ENCODE assay signal across 9 cellular contexts in genomic region chr21:44618504-44618903, GRCh38. TPM values are rescaled to one million over a fixed set of nuclear protein-coding genes. Genes with fewer than 3 reads are reported as not detected.
DNase-seq lines count a peak whose midpoint lies in the region; ATAC-seq and TF ChIP-seq lines count a peak whose summit lies in the region.
"Had no signal": no experiment of that assay in that cellular context is flagged by ENCODE, and none has a peak within 500 bp of the region (broad histone marks: within the 10 kb centered on the region; RNA-seq: fewer than 3 reads in every experiment).

No MANE protein-coding gene starts in this region.

- no peak overlapping the region for H3K23ac ChIP-seq in neuronal stem cell (ENCODE audit: low read depth, low read length, poor library complexity)

- CTCF ChIA-PET in activated CD8-positive, alpha-beta memory T cell treated with anti-CD3 and anti-CD28 coated beads, Interleukin-2, amount 10 ng/mL, durations not matched to agents 7 days and 5 days (lab: Charles Lee), result interaction anchor here (0.6 to 1.2 kb wide), 4 partner anchors 71 to 211 kb away, joined by 3 read pairs; no protein-coding TSS in a partner anchor

- no peak overlapping the region for H4K8ac ChIP-seq in neuronal stem cell (ENCODE audit: low read depth, low read length)

- no peak for TF ChIP-seq EP300 in gastroesophageal sphincter (IDR thresholded peaks at IDR 0.05)

- H2AK5ac ChIP-seq in neuronal stem cell (ENCODE audit: low read depth, low read length), result no peak overlapping the region

- peak; percentile 3 for ATAC-seq in activated CD8-positive, alpha-beta memory T cell treated with anti-CD3 and anti-CD28 coated beads, Interleukin-2, amount 10 ng/mL, durations not matched to agents 7 days and 5 days
- ATAC-seq in T-helper 17 cell (peak; percentile 39), gastroesophageal sphincter (peak; percentile 31)
- ATAC-seq in stimulated activated effector memory CD8-positive, alpha-beta T cell treated with anti-CD3 and anti-CD28 coated beads, Interleukin-12 subunit alpha, Interleukin-12 subunit beta, amount 100 ng/mL, for 72 hours, result peak; percentile 57

- H3K14ac ChIP-seq in neuronal stem cell (ENCODE audit: low read length), result no peak overlapping the region

- H3K4me1 Mint-ChIP-seq in activated CD8-positive, alpha-beta memory T cell treated with anti-CD3 and anti-CD28 coated beads, Interleukin-2, amount 10 ng/mL, durations not matched to agents 7 days and 5 days, result peaks cover 21% of the 10 kb centered on the region
- H3K4me1 Mint-ChIP-seq in T-helper 17 cell, result peaks cover 25% of the 10 kb centered on the region
- peaks cover 39% of the 10 kb centered on the region for H3K4me1 Mint-ChIP-seq in stimulated activated effector memory CD8-positive, alpha-beta T cell treated with anti-CD3 and anti-CD28 coated beads, Interleukin-12 subunit alpha, Interleukin-12 subunit beta, amount 100 ng/mL, for 72 hours

- WGBS in gastroesophageal sphincter (ENCODE audit: low coverage in 1 of 2), 2 donors, result 8% methylated on average over 3 of the region's 4 CpGs; no CpG with 5 or more reads in 1 of the 2 donors
- no CpG with 5 or more reads among the region's 4 CpGs for WGBS in neuronal stem cell (ENCODE audit: extremely low coverage in 2 of 2, insufficient read length in 2 of 2, insufficient replicate concordance in 1 of 2), 2 donors

- no peak overlapping the region for H3K27ac ChIP-seq in gastroesophageal sphincter
- H3K27ac ChIP-seq in neuronal stem cell (replicated peaks; ENCODE audit: low read length), result no peak overlapping the region

- H3K27ac Mint-ChIP-seq in activated CD8-positive, alpha-beta memory T cell treated with anti-CD3 and anti-CD28 coated beads, Interleukin-2, amount 10 ng/mL, durations not matched to agents 7 days and 5 days, result peak overlapping the region; percentile 82
- H3K27ac Mint-ChIP-seq in T-helper 17 cell, result peak overlapping the region; percentile 93
- peak overlapping the region; percentile 91 for H3K27ac Mint-ChIP-seq in stimulated activated effector memory CD8-positive, alpha-beta T cell treated with anti-CD3 and anti-CD28 coated beads, Interleukin-12 subunit alpha, Interleukin-12 subunit beta, amount 100 ng/mL, for 72 hours

- H3K36me3 ChIP-seq in gastroesophageal sphincter (no peaks in the 10 kb centered on the region), neuronal stem cell (replicated peaks in 1 of 2; ENCODE audit: control insufficient read depth in 2 of 2, insufficient read depth in 2 of 2, low read length in 2 of 2) (no peaks in the 10 kb centered on the region)

- no peak overlapping the region for H3K4me3 ChIP-seq in gastroesophageal sphincter
- no peak overlapping the region for H3K4me3 ChIP-seq in neuronal stem cell (ENCODE audit: low read length in 2 of 2)

- H3K4me1 ChIP-seq in gastroesophageal sphincter, result no peaks in the 10 kb centered on the region
- no peaks in the 10 kb centered on the region for H3K4me1 ChIP-seq in neuronal stem cell (ENCODE audit: control insufficient read depth in 2 of 2, insufficient read depth in 1 of 2, low read depth in 1 of 2, low read length in 2 of 2)

- H4K91ac ChIP-seq in neuronal stem cell (ENCODE audit: low read depth, low read length, poor library complexity), result no peak overlapping the region

- TF ChIP-seq CTCF in gastroesophageal sphincter (IDR thresholded peaks at IDR 0.05), result no peak

- H3K27me3 ChIP-seq in gastroesophageal sphincter (peaks cover 42% of the 10 kb centered on the region), neuronal stem cell (ENCODE audit: control insufficient read depth in 3 of 3, insufficient read depth in 3 of 3, low read depth in 1 of 3, low read length in 3 of 3) (no peaks in the 10 kb centered on the region)

- peak overlapping the region; percentile 25 for H3K4me3 Mint-ChIP-seq in activated CD8-positive, alpha-beta memory T cell treated with anti-CD3 and anti-CD28 coated beads, Interleukin-2, amount 10 ng/mL, durations not matched to agents 7 days and 5 days
- H3K4me3 Mint-ChIP-seq in T-helper 17 cell, result peak overlapping the region; percentile 76
- H3K4me3 Mint-ChIP-seq in stimulated activated effector memory CD8-positive, alpha-beta T cell treated with anti-CD3 and anti-CD28 coated beads, Interleukin-12 subunit alpha, Interleukin-12 subunit beta, amount 100 ng/mL, for 72 hours, result peak overlapping the region; percentile 51

- no peak overlapping the region for H3K18ac ChIP-seq in neuronal stem cell (ENCODE audit: low read length)

- H2BK5ac ChIP-seq in neuronal stem cell (ENCODE audit: low read length), result no peak overlapping the region

- no peak for DNase-seq in activated CD8-positive, alpha-beta memory T cell treated with anti-CD3 and anti-CD28 coated beads, Interleukin-2, amount 10 ng/mL, durations not matched to agents 7 days and 5 days
- no peak for DNase-seq in activated CD8-positive, alpha-beta memory T cell treated with anti-CD3 and anti-CD28 coated beads, Interleukin-2, amount 50 U/mL, for 4 hours
- DNase-seq in T-helper 17 cell, result no peak
- DNase-seq in stimulated activated effector memory CD8-positive, alpha-beta T cell treated with anti-CD3 and anti-CD28 coated beads, Interleukin-12 subunit alpha, Interleukin-12 subunit beta, amount 100 ng/mL, for 72 hours (ENCODE audit: low spot score in 2 of 2), result no peak
- DNase-seq in neuronal stem cell (ENCODE audit: low spot score), result no peak
- no peak for DNase-seq in NCI-H1694 (lab: John Stamatoyannopoulos, UW)
- DNase-seq in NOMO-1 (lab: John Stamatoyannopoulos, UW; ENCODE audit: unreplicated experiment in 2 of 2), result no peak

- H2BK120ac ChIP-seq in neuronal stem cell (ENCODE audit: low read depth, low read length), result no peak overlapping the region

- H2AFZ ChIP-seq in neuronal stem cell (ENCODE audit: low read length), result no peak overlapping the region

- peaks cover 20% of the 10 kb centered on the region for H3K9me3 Mint-ChIP-seq in activated CD8-positive, alpha-beta memory T cell treated with anti-CD3 and anti-CD28 coated beads, Interleukin-2, amount 10 ng/mL, durations not matched to agents 7 days and 5 days (ENCODE audit: low read depth)
- peaks cover 25% of the 10 kb centered on the region for H3K9me3 Mint-ChIP-seq in stimulated activated effector memory CD8-positive, alpha-beta T cell treated with anti-CD3 and anti-CD28 coated beads, Interleukin-12 subunit alpha, Interleukin-12 subunit beta, amount 100 ng/mL, for 72 hours

- H2BK12ac ChIP-seq in neuronal stem cell (ENCODE audit: low read length), result no peak overlapping the region

- peaks cover 2% of the 10 kb centered on the region for H3K9me3 ChIP-seq in T-helper 17 cell (ENCODE audit: control insufficient read depth, low read length, poor library complexity, severe bottlenecking)
- peaks cover 0 to 30% (median 0%) of the 10 kb centered on the region in 3 donors for H3K9me3 ChIP-seq in gastroesophageal sphincter
- H3K9me3 ChIP-seq in neuronal stem cell (replicated peaks in 1 of 2; ENCODE audit: control insufficient read depth in 2 of 2, insufficient read depth in 1 of 2, low read depth in 1 of 2, low read length in 2 of 2), result peaks cover 5% of the 10 kb centered on the region in 2 donors

- no peak overlapping the region for H3K4ac ChIP-seq in neuronal stem cell (ENCODE audit: low read length)

- no peak overlapping the region for H2BK15ac ChIP-seq in neuronal stem cell (ENCODE audit: low read length)

- no peak overlapping the region for H3K4me2 ChIP-seq in neuronal stem cell (ENCODE audit: insufficient read depth, low read length, poor library complexity, severe bottlenecking)

- no peak overlapping the region for H3K9ac ChIP-seq in neuronal stem cell (ENCODE audit: low read depth, low read length, poor library complexity)

- no peaks in the 10 kb centered on the region for H3K79me1 ChIP-seq in neuronal stem cell (ENCODE audit: low read depth, low read length)

- H3K36me3 Mint-ChIP-seq in activated CD8-positive, alpha-beta memory T cell treated with anti-CD3 and anti-CD28 coated beads, Interleukin-2, amount 10 ng/mL, durations not matched to agents 7 days and 5 days, result peaks cover 30% of the 10 kb centered on the region
- peaks cover 7% of the 10 kb centered on the region for H3K36me3 Mint-ChIP-seq in T-helper 17 cell (ENCODE audit: low read depth)
- no peaks in the 10 kb centered on the region for H3K36me3 Mint-ChIP-seq in stimulated activated effector memory CD8-positive, alpha-beta T cell treated with anti-CD3 and anti-CD28 coated beads, Interleukin-12 subunit alpha, Interleukin-12 subunit beta, amount 100 ng/mL, for 72 hours

- H3K27me3 Mint-ChIP-seq in activated CD8-positive, alpha-beta memory T cell treated with anti-CD3 and anti-CD28 coated beads, Interleukin-2, amount 10 ng/mL, durations not matched to agents 7 days and 5 days, result no peaks in the 10 kb centered on the region
- no peaks in the 10 kb centered on the region for H3K27me3 Mint-ChIP-seq in T-helper 17 cell

- no peak for TF ChIP-seq POLR2A in gastroesophageal sphincter (IDR thresholded peaks at IDR 0.05)

RNA-seq across cellular contexts. Expression of gene KRTAP10-8, which starts 6.6 kb away (rescaled TPM):
- not detected for total RNA-seq in activated CD8-positive, alpha-beta memory T cell treated with anti-CD3 and anti-CD28 coated beads, Interleukin-2, amount 10 ng/mL, durations not matched to agents 7 days and 5 days
- not detected for total RNA-seq in T-helper 17 cell
- total RNA-seq in gastroesophageal sphincter, result not detected
- not detected for polyA plus RNA-seq in neuronal stem cell (2013, experiment 1 of 2)
- not detected for polyA plus RNA-seq in neuronal stem cell (2013, experiment 2 of 2)
- total RNA-seq: epithelial cell of proximal tubule had no signal

RNA-seq across cellular contexts. Expression of gene KRTAP10-9, which starts 8.4 kb away (rescaled TPM):
- total RNA-seq in activated CD8-positive, alpha-beta memory T cell treated with anti-CD3 and anti-CD28 coated beads, Interleukin-2, amount 10 ng/mL, durations not matched to agents 7 days and 5 days, result not detected
- not detected for total RNA-seq in T-helper 17 cell
- total RNA-seq in gastroesophageal sphincter, result not detected
- polyA plus RNA-seq in neuronal stem cell (2013, experiment 1 of 2), result not detected
- polyA plus RNA-seq in neuronal stem cell (2013, experiment 2 of 2), result not detected
- total RNA-seq: epithelial cell of proximal tubule had no signal

RNA-seq across cellular contexts. Expression of gene KRTAP10-7, which starts 18.1 kb away (rescaled TPM):
- total RNA-seq in activated CD8-positive, alpha-beta memory T cell treated with anti-CD3 and anti-CD28 coated beads, Interleukin-2, amount 10 ng/mL, durations not matched to agents 7 days and 5 days, result not detected
- not detected for total RNA-seq in T-helper 17 cell
- not detected for total RNA-seq in gastroesophageal sphincter
- not detected for polyA plus RNA-seq in neuronal stem cell (2013, experiment 1 of 2)
- 0.03 TPM for polyA plus RNA-seq in neuronal stem cell (2013, experiment 2 of 2)
- total RNA-seq: epithelial cell of proximal tubule had no signal

RNA-seq across cellular contexts. Expression of gene KRTAP10-10, which starts 18.7 kb away (rescaled TPM):
- not detected for total RNA-seq in activated CD8-positive, alpha-beta memory T cell treated with anti-CD3 and anti-CD28 coated beads, Interleukin-2, amount 10 ng/mL, durations not matched to agents 7 days and 5 days
- not detected for total RNA-seq in T-helper 17 cell
- total RNA-seq in gastroesophageal sphincter, result not detected
- not detected for polyA plus RNA-seq in neuronal stem cell (2013, experiment 1 of 2)
- not detected for polyA plus RNA-seq in neuronal stem cell (2013, experiment 2 of 2)
- total RNA-seq: epithelial cell of proximal tubule had no signal

RNA-seq across cellular contexts. Expression of gene KRTAP10-6, which starts 26.2 kb away (rescaled TPM):
- not detected for total RNA-seq in activated CD8-positive, alpha-beta memory T cell treated with anti-CD3 and anti-CD28 coated beads, Interleukin-2, amount 10 ng/mL, durations not matched to agents 7 days and 5 days
- not detected for total RNA-seq in T-helper 17 cell
- total RNA-seq in gastroesophageal sphincter, result not detected
- 0.06 TPM for polyA plus RNA-seq in neuronal stem cell (2013, experiment 1 of 2)
- polyA plus RNA-seq in neuronal stem cell (2013, experiment 2 of 2), result not detected
- total RNA-seq: epithelial cell of proximal tubule had no signal

Comparison
In these comparisons a context has a peak if more than half of its experiments do, and no peak if none do; other contexts are left out.
1. ATAC-seq: peak in every context shown above with its lines; median percentile 57 in stimulated activated effector memory CD8-positive, alpha-beta T cell treated with anti-CD3 and anti-CD28 coated beads, Interleukin-12 subunit alpha, Interleukin-12 subunit beta, amount 100 ng/mL, for 72 hours; 39 in T-helper 17 cell; 31 in gastroesophageal sphincter; 3 in activated CD8-positive, alpha-beta memory T cell treated with anti-CD3 and anti-CD28 coated beads, Interleukin-2, amount 10 ng/mL, durations not matched to agents 7 days and 5 days.
2. H3K4me3 Mint-ChIP-seq: peak in every context shown above with its lines; median percentile 76 in T-helper 17 cell; 51 in stimulated activated effector memory CD8-positive, alpha-beta T cell treated with anti-CD3 and anti-CD28 coated beads, Interleukin-12 subunit alpha, Interleukin-12 subunit beta, amount 100 ng/mL, for 72 hours; 25 in activated CD8-positive, alpha-beta memory T cell treated with anti-CD3 and anti-CD28 coated beads, Interleukin-2, amount 10 ng/mL, durations not matched to agents 7 days and 5 days.